1 cellular context compared by ENCODE assay signal in genomic region chr9:37923796-37924430, GRCh38.
TF ChIP-seq lines count a peak whose summit lies in the region.

No MANE protein-coding gene starts in this region.

TF ChIP-seq in WTC11, 78 proteins besides CTCF, POLR2A, EP300 and RAD21 (continued from another document):
- no peak for TF ChIP-seq ZNF532 (CRISPR knock-in tag; IDR thresholded peaks at IDR 0.05; ENCODE audit: borderline replicate concordance)
- no peak for TF ChIP-seq USF2 (CRISPR knock-in tag; IDR thresholded peaks at IDR 0.05)
- no peak for TF ChIP-seq ZNF416 (CRISPR knock-in tag; IDR thresholded peaks at IDR 0.05)
- TF ChIP-seq ZNF219 (CRISPR knock-in tag; IDR thresholded peaks at IDR 0.05; ENCODE audit: borderline replicate concordance), result no peak
- no peak for TF ChIP-seq SMAD3 (CRISPR knock-in tag; IDR thresholded peaks at IDR 0.05; ENCODE audit: borderline replicate concordance)
- TF ChIP-seq AFF4 (CRISPR knock-in tag; IDR thresholded peaks at IDR 0.05; ENCODE audit: borderline replicate concordance), result no peak
- TF ChIP-seq RORB (CRISPR knock-in tag; IDR thresholded peaks at IDR 0.05), result no peak
- no peak for TF ChIP-seq CREB1 (CRISPR knock-in tag; IDR thresholded peaks at IDR 0.05)
- no peak for TF ChIP-seq AR (CRISPR knock-in tag; IDR thresholded peaks at IDR 0.05)
- no peak for TF ChIP-seq NR2C2 (CRISPR knock-in tag; IDR thresholded peaks at IDR 0.05)
- TF ChIP-seq ERG (CRISPR knock-in tag; IDR thresholded peaks at IDR 0.05), result no peak
- no peak for TF ChIP-seq NFATC4 (CRISPR knock-in tag; IDR thresholded peaks at IDR 0.05)
- no peak for TF ChIP-seq EMX1 (CRISPR knock-in tag; IDR thresholded peaks at IDR 0.05)
